In genomic region chr1:239870194-239870593, GRCh38 we compare ENCODE assay signal across 17 cellular contexts.
DNase-seq lines count a peak whose midpoint lies in the region; ATAC-seq and TF ChIP-seq lines count a peak whose summit lies in the region.
"Had no signal": no experiment of that assay in that cellular context is flagged by ENCODE, and none has a peak within 500 bp of the region (broad histone marks: within the 10 kb centered on the region; RNA-seq: fewer than 3 reads in every experiment).

No MANE protein-coding gene starts in this region.

- TF ChIP-seq CTCF in BE2C (IDR thresholded peaks at IDR 0.05; ENCODE audit: low read depth, low read length): no peak
- no peak for TF ChIP-seq CTCF in type B pancreatic cell (conservative IDR thresholded peaks at IDR 0.05)

- H3K9me3 ChIP-seq in BE2C: no peaks in the 10 kb centered on the region
- H3K9me3 ChIP-seq: HAP-1 had no signal

- no peak overlapping the region for H3K4me3 ChIP-seq in BE2C (ENCODE audit: low read depth, low read length)
- H3K4me3 ChIP-seq: BLaER1 treated with 17β-estradiol and CSF1 and Interleukin-3, amounts not matched to agents 10 nM and 100 nM; GM23248; HAP-1 had no signal

- H3K4me3 Mint-ChIP-seq in type B pancreatic cell: no peak overlapping the region
- H3K4me3 Mint-ChIP-seq: CD8-positive, alpha-beta memory T cell had no signal

- H3K27me3 ChIP-seq in BE2C: no peaks in the 10 kb centered on the region
- H3K27me3 ChIP-seq: BLaER1 treated with 17β-estradiol and CSF1 and Interleukin-3, amounts not matched to agents 10 nM and 100 nM had no signal

- ATAC-seq in SK-N-SH treated with all-trans-retinoic acid at 6 μM for 48 hours (no peak; the same call in 2 of the 3 replicates), HG02981 (IDR thresholded peaks at IDR 0.05; ENCODE audit: unreplicated experiment) (no peak)

- peaks cover 45% of the 10 kb centered on the region for H3K27me3 Mint-ChIP-seq in type B pancreatic cell
- H3K27me3 Mint-ChIP-seq: CD8-positive, alpha-beta memory T cell had no signal

- DNase-seq in BE2C (peak; percentile 75), islet precursor cell (peak; percentile 69), type B pancreatic cell (ENCODE audit: extremely low spot score, unreplicated experiment) (no peak), NCI-H2227 treated with DMSO at 0.1 percent for 48 hours (lab: John Stamatoyannopoulos, UW) (no peak), KG1 (lab: John Stamatoyannopoulos, UW) (no peak)
- DNase-seq: 8988T; CD8-positive, alpha-beta memory T cell; COR-L47; DMS 273 treated with DMSO at 0.1 percent for 48 hours; DMS53; DND-41; EL; GM23248 had no signal

- H3K4me1 ChIP-seq in BE2C: peaks cover 36% of the 10 kb centered on the region
- H3K4me1 ChIP-seq: HAP-1 had no signal

- H3K36me3 ChIP-seq in BE2C: no peaks in the 10 kb centered on the region
- H3K36me3 ChIP-seq: BLaER1 treated with 17β-estradiol and CSF1 and Interleukin-3, amounts not matched to agents 10 nM and 100 nM; HAP-1 had no signal

- no peaks in the 10 kb centered on the region for H3K9me3 Mint-ChIP-seq in type B pancreatic cell
- H3K9me3 Mint-ChIP-seq: CD8-positive, alpha-beta memory T cell had no signal

- peaks cover 2% of the 10 kb centered on the region for H3K36me3 Mint-ChIP-seq in type B pancreatic cell
- H3K36me3 Mint-ChIP-seq: CD8-positive, alpha-beta memory T cell had no signal

- H3K27ac Mint-ChIP-seq in type B pancreatic cell: peak overlapping the region; percentile 25
- H3K27ac Mint-ChIP-seq: CD8-positive, alpha-beta memory T cell had no signal

- H3K4me1 Mint-ChIP-seq in type B pancreatic cell (ENCODE audit: unreplicated experiment): peaks cover 9% of the 10 kb centered on the region
- H3K4me1 Mint-ChIP-seq: CD8-positive, alpha-beta memory T cell had no signal

TF ChIP-seq in SK-N-SH treated with all-trans-retinoic acid at 6 μM for 48 hours, 23 proteins besides CTCF, POLR2A, EP300 and RAD21:
- no peak for TF ChIP-seq ISL1 (CRISPR knock-in tag; IDR thresholded peaks at IDR 0.05)
- no peak for TF ChIP-seq RARB (CRISPR knock-in tag; IDR thresholded peaks at IDR 0.05)
- no peak for TF ChIP-seq ESRRG (CRISPR knock-in tag; IDR thresholded peaks at IDR 0.05)
- no peak for TF ChIP-seq ZFP30 (CRISPR knock-in tag; IDR thresholded peaks at IDR 0.05)
- peak; percentile 90 for TF ChIP-seq TSHZ2 (CRISPR knock-in tag; IDR thresholded peaks at IDR 0.05)
- TF ChIP-seq SNAI2 (CRISPR knock-in tag; IDR thresholded peaks at IDR 0.05): no peak
- TF ChIP-seq TOX (CRISPR knock-in tag; IDR thresholded peaks at IDR 0.05; ENCODE audit: borderline replicate concordance): no peak
- no peak for TF ChIP-seq ZNF565 (CRISPR knock-in tag; conservative IDR thresholded peaks at IDR 0.05; ENCODE audit: low read depth)
- TF ChIP-seq TCF4 (CRISPR knock-in tag; IDR thresholded peaks at IDR 0.05; ENCODE audit: borderline replicate concordance): peak; percentile 22; the same call in 1 of the 2 replicates

Comparison
In these comparisons a context has a peak if more than half of its experiments do, and no peak if none do; other contexts are left out.
1. DNase-seq: peak in BE2C (single experiment) and islet precursor cell (single experiment); none in type B pancreatic cell (single experiment), NCI-H2227 treated with DMSO at 0.1 percent for 48 hours (single experiment) and KG1 (single experiment).